ENCODE assay signal across 13 cellular contexts in genomic region chr4:21522296-21522695, GRCh38.
DNase-seq lines count a peak whose midpoint lies in the region; TF ChIP-seq lines count a peak whose summit lies in the region.
"Had no signal": no experiment of that assay in that cellular context is flagged by ENCODE, and none has a peak within 500 bp of the region (broad histone marks: within the 10 kb centered on the region; RNA-seq: fewer than 3 reads in every experiment).

No MANE protein-coding gene starts in this region.

- TF ChIP-seq CTCF in epithelial cell of esophagus (IDR thresholded peaks at IDR 0.05; ENCODE audit: insufficient read depth, low read depth, low read length, missing control alignments) (no peak), H9 (conservative IDR thresholded peaks at IDR 0.05) (no peak)

- H3K23ac ChIP-seq in H9 (ENCODE audit: insufficient read length, low read depth, low read length) = no peak overlapping the region

- H3K27ac Mint-ChIP-seq in H9 = no peak overlapping the region
- H3K27ac Mint-ChIP-seq: CD4-positive, alpha-beta memory T cell had no signal

- in situ Hi-C loops in ACHN (cut with HindIII; ENCODE audit: low pct_ligation_motif_present, low pct_unique_long_range_greater_than_20kb, low sequenced_read_pairs) = loop anchor here (25.0 kb wide), 1 partner anchor 240 kb away; no protein-coding TSS in a partner anchor

- H3K9ac ChIP-seq in H9 (ENCODE audit: extremely low read depth, insufficient read length, low read length) = no peak overlapping the region

- H3K4ac ChIP-seq in H9 (ENCODE audit: low read depth, low read length) = no peak overlapping the region

- H2BK20ac ChIP-seq in H9 (ENCODE audit: low read depth, low read length, poor library complexity, severe bottlenecking) = no peak overlapping the region

- H3K36me3 Mint-ChIP-seq in H9 (ENCODE audit: insufficient read depth in 1 of 3, low read depth in 3 of 3) = no peaks in the 10 kb centered on the region
- H3K36me3 Mint-ChIP-seq: CD4-positive, alpha-beta memory T cell had no signal

- no peak overlapping the region for H3K14ac ChIP-seq in H9 (ENCODE audit: insufficient read depth, low read length)

- H4K20me1 ChIP-seq in H9 (ENCODE audit: control insufficient read depth, insufficient read depth, insufficient read length) = no peaks in the 10 kb centered on the region

- no peak overlapping the region for H3K4me2 ChIP-seq in H9 (ENCODE audit: insufficient read depth, insufficient read length, low read length)

- no peak overlapping the region for H3K4me3 ChIP-seq in epithelial cell of esophagus (ENCODE audit: low read length)
- H3K4me3 ChIP-seq: HAP-1 had no signal

- H3K4me3 Mint-ChIP-seq in H9 = no peak overlapping the region
- H3K4me3 Mint-ChIP-seq: CD4-positive, alpha-beta memory T cell had no signal

- no peak overlapping the region for H3T11ph ChIP-seq in H9 (ENCODE audit: low read length)

- H3K18ac ChIP-seq in H9 (ENCODE audit: insufficient read length, low read depth, low read length) = no peak overlapping the region

- no CpG with 5 or more reads among the region's 3 CpGs for WGBS in H9 (ENCODE audit: extremely low coverage, insufficient read length, low lambda C conversion rate)

- no peaks in the 10 kb centered on the region for H3K27me3 ChIP-seq in H9 (ENCODE audit: insufficient read depth, low read length)

- H3K56ac ChIP-seq in H9 (ENCODE audit: insufficient read length, low read depth, low read length) = no peak overlapping the region

- peaks cover 0 to 3% of the 10 kb centered on the region in 2 experiments; a peak in 2 of 5 replicates for H3K9me3 Mint-ChIP-seq in H9

- H2BK12ac ChIP-seq in H9 (ENCODE audit: insufficient read length, low read depth, low read length) = no peak overlapping the region

- H3K27me3 Mint-ChIP-seq in H9 (ENCODE audit: low read depth) = no peaks in the 10 kb centered on the region

- H2BK5ac ChIP-seq in H9 (ENCODE audit: insufficient read length, low read length) = no peak overlapping the region

- H3K27ac ChIP-seq in H9 (ENCODE audit: insufficient read length, low read depth, low read length) = no peak overlapping the region
- H3K27ac ChIP-seq: C4-2B had no signal

- H3K4me1 Mint-ChIP-seq in H9 = peaks cover 0 to 9% of the 10 kb centered on the region in 2 experiments; a peak in 2 of 4 replicates
- H3K4me1 Mint-ChIP-seq: CD4-positive, alpha-beta memory T cell had no signal

- no peaks in the 10 kb centered on the region for H3K79me2 ChIP-seq in H9 (ENCODE audit: insufficient read depth, low read length)

- H3K23me2 ChIP-seq in H9 (ENCODE audit: insufficient read length, low read depth, low read length, poor library complexity, severe bottlenecking) = no peaks in the 10 kb centered on the region

- no peak overlapping the region for H2BK15ac ChIP-seq in H9 (ENCODE audit: low read depth, low read length)

- no peaks in the 10 kb centered on the region for H3K9me3 ChIP-seq in H9 (ENCODE audit: control insufficient read depth, low read depth, low read length)
- H3K9me3 ChIP-seq: HAP-1 had no signal

- no peak overlapping the region for H4K5ac ChIP-seq in H9 (ENCODE audit: insufficient read length, low read depth, low read length)

- DNase-seq in HT1080 (ENCODE audit: low read depth) = peak; percentile 69
- peak; percentile 41 for DNase-seq in RKO (ENCODE audit: low spot score)
- DNase-seq in epithelial cell of esophagus (ENCODE audit: low read depth) = peak; percentile 1
- no peak for DNase-seq in ACHN
- no peak for DNase-seq in epidermal melanocyte (ENCODE audit: insufficient read length, low spot score)
- no peak for DNase-seq in H9
- DNase-seq: AML-193; CD4-positive, alpha-beta memory T cell; DMS53; DND-41; EL had no signal

- H3K79me1 ChIP-seq in H9 (ENCODE audit: insufficient read depth, low read depth, low read length, poor library complexity, severe bottlenecking) = no peaks in the 10 kb centered on the region

- no peak overlapping the region for H4K91ac ChIP-seq in H9 (ENCODE audit: insufficient read length, low read depth, low read length)

- no peak overlapping the region for H4K8ac ChIP-seq in H9 (replicated peaks; ENCODE audit: insufficient read length, low read depth, low read length)

- no peak overlapping the region for H2BK120ac ChIP-seq in H9 (ENCODE audit: low read depth, low read length, poor library complexity, severe bottlenecking)

- H3K4me1 ChIP-seq in H9 (ENCODE audit: insufficient read depth, low read length) = no peaks in the 10 kb centered on the region; the same call in 1 of the 2 replicates
- H3K4me1 ChIP-seq: HAP-1 had no signal

- H2AK5ac ChIP-seq in H9 (ENCODE audit: insufficient read length, low read length) = no peak overlapping the region

- no peak overlapping the region for H2AFZ ChIP-seq in H9 (ENCODE audit: low read length)

Comparison
In these comparisons a context has a peak if more than half of its experiments do, and no peak if none do; other contexts are left out.
1. DNase-seq: peak in HT1080 (single experiment), RKO (single experiment) and epithelial cell of esophagus (single experiment); none in ACHN (single experiment), epidermal melanocyte (single experiment) and H9 (single experiment).